8 cellular contexts compared by ENCODE assay signal in genomic region chr19:56538761-56539263, GRCh38. TPM values are rescaled to one million over a fixed set of nuclear protein-coding genes. Genes with fewer than 3 reads are reported as not detected.
A peak's percentile ranks its signal among the peaks of the same experiment; 100 is the strongest.
DNase-seq lines count a peak whose midpoint lies in the region; ATAC-seq and TF ChIP-seq lines count a peak whose summit lies in the region.

TSS of gene ZFP28 (plus strand) at chr19:56538948. CDS start at chr19:56539019, 71 bp downstream.

- in situ Hi-C loops in ACHN (cut with HindIII; ENCODE audit: low pct_ligation_motif_present, low pct_unique_long_range_greater_than_20kb, low sequenced_read_pairs), result no loop called here

- H3K9me3 Mint-ChIP-seq in mesothelial cell of epicardium, result peaks cover 60% of the 10 kb centered on the region

- H3K36me3 Mint-ChIP-seq in T-helper 17 cell (ENCODE audit: low read depth) (peaks cover 10% of the 10 kb centered on the region), mesothelial cell of epicardium (peaks cover 34% of the 10 kb centered on the region)

- WGBS in stomach, 5 donors, result 1 to 7% (median 1%) methylated on average over 2 to 56 of the region's 65 CpGs

- intact Hi-C loops in stomach (cut with DNase I; ENCODE audit: low total_unique reads), result no loop called here

- peak; percentile 41 for ATAC-seq in HG03196 (IDR thresholded peaks at IDR 0.05; ENCODE audit: unreplicated experiment)
- ATAC-seq in T-helper 17 cell, result peak; percentile 66

- no peak for TF ChIP-seq POLR2A in stomach (IDR thresholded peaks at IDR 0.05)

- TF ChIP-seq CTCF in mesothelial cell of epicardium (IDR thresholded peaks at IDR 0.05; ENCODE audit: unreplicated experiment), result no peak
- TF ChIP-seq CTCF in stomach (IDR thresholded peaks at IDR 0.05), result no peak

- peak within 1 kb of the TSS; percentile 89 for H3K4me3 Mint-ChIP-seq in T-helper 17 cell
- H3K4me3 Mint-ChIP-seq in mesothelial cell of epicardium, result peak within 1 kb of the TSS; percentile 92

- H3K36me3 ChIP-seq in stomach, result peaks cover 5 to 43% (median 31%) of the 10 kb centered on the region in 4 donors

- TF ChIP-seq EP300 in stomach (IDR thresholded peaks at IDR 0.05), result no peak

- H3K4me1 Mint-ChIP-seq in T-helper 17 cell (no peaks in the 10 kb centered on the region), mesothelial cell of epicardium (peaks cover 8% of the 10 kb centered on the region)

- H3K27me3 Mint-ChIP-seq in T-helper 17 cell (no peaks in the 10 kb centered on the region), mesothelial cell of epicardium (ENCODE audit: low read depth) (no peaks in the 10 kb centered on the region)

- H3K27ac Mint-ChIP-seq in T-helper 17 cell, result peak within 1 kb of the TSS; percentile 69
- H3K27ac Mint-ChIP-seq in mesothelial cell of epicardium, result peak within 1 kb of the TSS; percentile 93

- peak within 1 kb of the TSS; percentile 63 to 83 (median 75) for H3K4me3 ChIP-seq in stomach

- no peaks in the 10 kb centered on the region for H3K27me3 ChIP-seq in stomach

- peaks cover 16 to 24% (median 20%) of the 10 kb centered on the region in 4 donors for H3K4me1 ChIP-seq in stomach

- H3K9me3 ChIP-seq in T-helper 17 cell (ENCODE audit: control insufficient read depth, low read length, poor library complexity, severe bottlenecking) (peaks cover 5% of the 10 kb centered on the region), stomach (peaks cover 12 to 90% (median 60%) of the 10 kb centered on the region in 4 donors)

- peak within 1 kb of the TSS; percentile 85 to 99 (median 94) for H3K27ac ChIP-seq in stomach

- peak; percentile 91 for DNase-seq in activated effector memory CD4-positive, alpha-beta T cell treated with anti-CD3 and anti-CD28 coated beads, Interleukin-2, amount 50 U/mL, for 16 hours
- no peak for DNase-seq in activated effector memory CD4-positive, alpha-beta T cell treated with Interleukin-2 at 50 U/mL for 16 hours
- DNase-seq in T-helper 17 cell (peak in 1 of 3 donors; percentile 66), ecto neural progenitor cell (ENCODE audit: low spot score) (peak; percentile 84), mesothelial cell of epicardium (ENCODE audit: low spot score in 2 of 2, unreplicated experiment in 2 of 2) (peak; percentile 45 to 52), stomach (no peak), ACHN (no peak)

RNA-seq across cellular contexts. Expression of gene ZFP28, which starts in this region (rescaled TPM):
- total RNA-seq in T-helper 17 cell, result 1 to 10 TPM; 4.8 to 5.1 TPM
- 10.2 to 10.7 TPM (median 10.5 TPM) in 3 replicates for total RNA-seq in mesothelial cell of epicardium
- total RNA-seq in stomach, result 10 to 100 TPM in 2 of 5 donors, 1 to 10 TPM in 3; 3.2 to 83.4 (median 9.9) TPM
- 1 to 10 TPM; 1.6 to 3.5 (median 3.1) TPM for polyA plus RNA-seq in stomach

Comparison
In these comparisons a context has a peak if more than half of its experiments do, and no peak if none do; other contexts are left out.
1. DNase-seq: peak in activated effector memory CD4-positive, alpha-beta T cell treated with anti-CD3 and anti-CD28 coated beads, Interleukin-2, amount 50 U/mL, for 16 hours (single experiment), ecto neural progenitor cell (single experiment) and mesothelial cell of epicardium (2 of 2); none in activated effector memory CD4-positive, alpha-beta T cell treated with Interleukin-2 at 50 U/mL for 16 hours (single experiment), stomach (single experiment) and ACHN (single experiment).